17 cellular contexts compared by ENCODE assay signal in genomic region chr10:115278294-115278693, GRCh38.
"Had no signal": no experiment of that assay in that cellular context is flagged by ENCODE, and none has a peak within 500 bp of the region (broad histone marks: within the 10 kb centered on the region; RNA-seq: fewer than 3 reads in every experiment).

No MANE protein-coding gene starts in this region.

- H3K4me3 ChIP-seq: gastrocnemius medialis, heart left ventricle, tibial artery, uterus had no signal

- H3K27me3 ChIP-seq: gastrocnemius medialis, heart left ventricle, tibial artery, uterus had no signal

- H3K27me3 Mint-ChIP-seq: activated CD4-positive, alpha-beta memory T cell treated with anti-CD3 and anti-CD28 coated beads for 36 hours; activated CD4-positive, alpha-beta T cell treated with anti-CD3 and anti-CD28 coated beads for 36 hours; activated CD8-positive, alpha-beta memory T cell treated with anti-CD3 and anti-CD28 coated beads, Interleukin-2, amount 10 ng/mL, durations not matched to agents 7 days and 5 days; activated naive CD4-positive, alpha-beta T cell treated with anti-CD3 and anti-CD28 coated beads, Interleukin-2, amount 10 ng/mL, durations not matched to agents 7 days and 5 days; natural killer cell treated with Interleukin-12 subunit alpha and Interleukin-12 subunit beta and Interleukin-15 and Interleukin-18, amount 100 ng/mL, for 72 hours; stimulated activated memory B cell treated with anti-CD40 and anti-IgM and Interleukin-4, amounts not matched to agents 10 μg/mL and 1 μg/mL and 100 μg/mL, for 72 hours had no signal

- ATAC-seq: activated CD4-positive, alpha-beta T cell treated with anti-CD3 and anti-CD28 coated beads for 36 hours; activated CD8-positive, alpha-beta memory T cell treated with anti-CD3 and anti-CD28 coated beads, Interleukin-2, amount 10 ng/mL, durations not matched to agents 7 days and 5 days; gastrocnemius medialis; heart left ventricle; natural killer cell treated with Interleukin-12 subunit alpha and Interleukin-12 subunit beta and Interleukin-15 and Interleukin-18, amount 100 ng/mL, for 72 hours; stimulated activated memory B cell treated with anti-CD40 and anti-IgM and Interleukin-4, amounts not matched to agents 10 μg/mL and 1 μg/mL and 100 μg/mL, for 72 hours had no signal

- H3K36me3 Mint-ChIP-seq: activated CD4-positive, alpha-beta memory T cell treated with anti-CD3 and anti-CD28 coated beads for 36 hours; activated CD8-positive, alpha-beta memory T cell treated with anti-CD3 and anti-CD28 coated beads, Interleukin-2, amount 10 ng/mL, durations not matched to agents 7 days and 5 days; activated naive CD4-positive, alpha-beta T cell treated with anti-CD3 and anti-CD28 coated beads, Interleukin-2, amount 10 ng/mL, durations not matched to agents 7 days and 5 days; immature natural killer cell; natural killer cell treated with Interleukin-12 subunit alpha and Interleukin-12 subunit beta and Interleukin-15 and Interleukin-18, amount 100 ng/mL, for 72 hours; stimulated activated memory B cell treated with anti-CD40 and anti-IgM and Interleukin-4, amounts not matched to agents 10 μg/mL and 1 μg/mL and 100 μg/mL, for 72 hours had no signal

- H3K4me1 ChIP-seq: gastrocnemius medialis, heart left ventricle, tibial artery, uterus had no signal

- H3K4me3 Mint-ChIP-seq: activated CD4-positive, alpha-beta memory T cell treated with anti-CD3 and anti-CD28 coated beads for 36 hours; activated CD4-positive, alpha-beta T cell treated with anti-CD3 and anti-CD28 coated beads for 36 hours; activated CD8-positive, alpha-beta memory T cell treated with anti-CD3 and anti-CD28 coated beads, Interleukin-2, amount 10 ng/mL, durations not matched to agents 7 days and 5 days; activated naive CD4-positive, alpha-beta T cell treated with anti-CD3 and anti-CD28 coated beads, Interleukin-2, amount 10 ng/mL, durations not matched to agents 7 days and 5 days; immature natural killer cell; natural killer cell treated with Interleukin-12 subunit alpha and Interleukin-12 subunit beta and Interleukin-15 and Interleukin-18, amount 100 ng/mL, for 72 hours; stimulated activated memory B cell treated with anti-CD40 and anti-IgM and Interleukin-4, amounts not matched to agents 10 μg/mL and 1 μg/mL and 100 μg/mL, for 72 hours had no signal

- H3K9me3 ChIP-seq: gastrocnemius medialis, tibial artery, uterus had no signal

- H3K36me3 ChIP-seq: gastrocnemius medialis, heart left ventricle, tibial artery, uterus, WERI-Rb-1 had no signal

- H3K4me1 Mint-ChIP-seq: activated CD4-positive, alpha-beta T cell treated with anti-CD3 and anti-CD28 coated beads for 36 hours; activated CD8-positive, alpha-beta memory T cell treated with anti-CD3 and anti-CD28 coated beads, Interleukin-2, amount 10 ng/mL, durations not matched to agents 7 days and 5 days; activated naive CD4-positive, alpha-beta T cell treated with anti-CD3 and anti-CD28 coated beads, Interleukin-2, amount 10 ng/mL, durations not matched to agents 7 days and 5 days; immature natural killer cell; stimulated activated memory B cell treated with anti-CD40 and anti-IgM and Interleukin-4, amounts not matched to agents 10 μg/mL and 1 μg/mL and 100 μg/mL, for 72 hours had no signal

- H3K27ac Mint-ChIP-seq: activated CD4-positive, alpha-beta memory T cell treated with anti-CD3 and anti-CD28 coated beads for 36 hours; activated CD4-positive, alpha-beta T cell treated with anti-CD3 and anti-CD28 coated beads for 36 hours; activated CD8-positive, alpha-beta memory T cell treated with anti-CD3 and anti-CD28 coated beads, Interleukin-2, amount 10 ng/mL, durations not matched to agents 7 days and 5 days; activated naive CD4-positive, alpha-beta T cell treated with anti-CD3 and anti-CD28 coated beads, Interleukin-2, amount 10 ng/mL, durations not matched to agents 7 days and 5 days; activated T-helper 2 cell treated with anti-CD3 and anti-CD28 coated beads, Interferon-gamma antibody, Interleukin-2, Interleukin-4, amounts not matched to agents 10 μg/mL and 5 μg/mL and 100 μg/mL, durations not matched to agents 14 hours and 24 hours and 36 hours; immature natural killer cell; natural killer cell treated with Interleukin-12 subunit alpha and Interleukin-12 subunit beta and Interleukin-15 and Interleukin-18, amount 100 ng/mL, for 72 hours; stimulated activated memory B cell treated with anti-CD40 and anti-IgM and Interleukin-4, amounts not matched to agents 10 μg/mL and 1 μg/mL and 100 μg/mL, for 72 hours had no signal

- H3K27ac ChIP-seq: epithelial cell of prostate, gastrocnemius medialis, heart left ventricle, tibial artery, uterus, WERI-Rb-1 had no signal

- DNase-seq: activated CD4-positive, alpha-beta memory T cell treated with anti-CD3 and anti-CD28 coated beads for 36 hours; activated CD4-positive, alpha-beta T cell treated with anti-CD3 and anti-CD28 coated beads for 36 hours; activated CD8-positive, alpha-beta memory T cell treated with anti-CD3 and anti-CD28 coated beads, Interleukin-2, amount 10 ng/mL, durations not matched to agents 7 days and 5 days; activated naive CD4-positive, alpha-beta T cell treated with anti-CD3 and anti-CD28 coated beads, Interleukin-2, amount 10 ng/mL, durations not matched to agents 7 days and 5 days; activated T-cell treated with anti-CD3 and anti-CD28 coated beads, Interleukin-2, amount 50 U/mL, for 1 hour; gastrocnemius medialis; heart left ventricle; immature natural killer cell; retina; stimulated activated CD4-positive, alpha-beta T cell treated with anti-CD3 and anti-CD28 coated beads, Interleukin-2, amount 100 ng/mL, for 48 hours; tibial artery; uterus; WERI-Rb-1 had no signal

- H3K9me3 Mint-ChIP-seq: activated CD4-positive, alpha-beta memory T cell treated with anti-CD3 and anti-CD28 coated beads for 36 hours; activated naive CD4-positive, alpha-beta T cell treated with anti-CD3 and anti-CD28 coated beads, Interleukin-2, amount 10 ng/mL, durations not matched to agents 7 days and 5 days; activated T-helper 2 cell treated with anti-CD3 and anti-CD28 coated beads, Interferon-gamma antibody, Interleukin-2, Interleukin-4, amounts not matched to agents 10 μg/mL and 5 μg/mL and 100 μg/mL, durations not matched to agents 14 hours and 24 hours and 36 hours; stimulated activated memory B cell treated with anti-CD40 and anti-IgM and Interleukin-4, amounts not matched to agents 10 μg/mL and 1 μg/mL and 100 μg/mL, for 72 hours had no signal
